ENCODE assay signal across 1 cellular context in the genomic region with DNA sequence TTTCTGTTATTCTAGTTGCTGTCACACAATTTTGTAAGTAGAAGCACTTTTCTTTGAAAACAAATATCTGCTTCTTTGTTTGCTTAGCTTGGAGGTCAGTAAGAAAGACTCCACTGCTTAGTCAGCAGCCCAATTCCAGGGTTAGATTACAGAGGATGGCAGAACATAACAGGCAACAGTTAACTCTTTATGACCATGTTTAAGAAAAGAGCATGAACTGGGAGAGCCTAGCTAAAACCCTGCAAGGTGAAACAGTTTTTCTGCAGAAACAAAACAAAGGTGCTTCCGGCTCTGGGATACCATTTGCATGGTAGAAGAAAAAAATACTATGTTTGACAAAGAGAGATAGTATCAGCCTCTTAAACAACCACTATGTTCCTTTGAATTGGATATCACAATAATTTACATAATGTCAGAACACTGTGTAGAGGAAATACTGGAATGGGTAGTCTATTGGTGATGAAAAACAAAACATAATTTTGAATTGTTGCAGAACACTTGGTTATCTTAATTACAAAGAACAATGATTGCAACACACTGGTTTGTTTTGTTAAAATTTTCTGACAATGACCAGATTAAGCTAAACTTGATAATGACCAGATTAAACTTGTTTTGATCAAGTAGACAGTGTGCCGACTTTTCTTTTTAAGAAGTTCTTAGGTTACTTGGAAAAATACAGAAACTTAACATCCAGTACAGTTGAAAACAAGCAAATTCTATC.
TF ChIP-seq lines count a peak whose summit lies in the region.

No MANE protein-coding gene starts in this region.

TF ChIP-seq in GM23338, 12 proteins besides CTCF, POLR2A, EP300 and RAD21 (continued from another document):
- TF ChIP-seq, protein P1, sequence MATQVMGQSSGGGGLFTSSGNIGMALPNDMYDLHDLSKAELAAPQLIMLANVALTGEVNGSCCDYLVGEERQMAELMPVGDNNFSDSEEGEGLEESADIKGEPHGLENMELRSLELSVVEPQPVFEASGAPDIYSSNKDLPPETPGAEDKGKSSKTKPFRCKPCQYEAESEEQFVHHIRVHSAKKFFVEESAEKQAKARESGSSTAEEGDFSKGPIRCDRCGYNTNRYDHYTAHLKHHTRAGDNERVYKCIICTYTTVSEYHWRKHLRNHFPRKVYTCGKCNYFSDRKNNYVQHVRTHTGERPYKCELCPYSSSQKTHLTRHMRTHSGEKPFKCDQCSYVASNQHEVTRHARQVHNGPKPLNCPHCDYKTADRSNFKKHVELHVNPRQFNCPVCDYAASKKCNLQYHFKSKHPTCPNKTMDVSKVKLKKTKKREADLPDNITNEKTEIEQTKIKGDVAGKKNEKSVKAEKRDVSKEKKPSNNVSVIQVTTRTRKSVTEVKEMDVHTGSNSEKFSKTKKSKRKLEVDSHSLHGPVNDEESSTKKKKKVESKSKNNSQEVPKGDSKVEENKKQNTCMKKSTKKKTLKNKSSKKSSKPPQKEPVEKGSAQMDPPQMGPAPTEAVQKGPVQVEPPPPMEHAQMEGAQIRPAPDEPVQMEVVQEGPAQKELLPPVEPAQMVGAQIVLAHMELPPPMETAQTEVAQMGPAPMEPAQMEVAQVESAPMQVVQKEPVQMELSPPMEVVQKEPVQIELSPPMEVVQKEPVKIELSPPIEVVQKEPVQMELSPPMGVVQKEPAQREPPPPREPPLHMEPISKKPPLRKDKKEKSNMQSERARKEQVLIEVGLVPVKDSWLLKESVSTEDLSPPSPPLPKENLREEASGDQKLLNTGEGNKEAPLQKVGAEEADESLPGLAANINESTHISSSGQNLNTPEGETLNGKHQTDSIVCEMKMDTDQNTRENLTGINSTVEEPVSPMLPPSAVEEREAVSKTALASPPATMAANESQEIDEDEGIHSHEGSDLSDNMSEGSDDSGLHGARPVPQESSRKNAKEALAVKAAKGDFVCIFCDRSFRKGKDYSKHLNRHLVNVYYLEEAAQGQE (IDR thresholded peaks at IDR 0.05; ENCODE audit: unreplicated experiment), result no peak
- TF ChIP-seq ZNF331 (CRISPR knock-in tag; IDR thresholded peaks at IDR 0.05; ENCODE audit: low read depth), result no peak
- TF ChIP-seq, protein P2, sequence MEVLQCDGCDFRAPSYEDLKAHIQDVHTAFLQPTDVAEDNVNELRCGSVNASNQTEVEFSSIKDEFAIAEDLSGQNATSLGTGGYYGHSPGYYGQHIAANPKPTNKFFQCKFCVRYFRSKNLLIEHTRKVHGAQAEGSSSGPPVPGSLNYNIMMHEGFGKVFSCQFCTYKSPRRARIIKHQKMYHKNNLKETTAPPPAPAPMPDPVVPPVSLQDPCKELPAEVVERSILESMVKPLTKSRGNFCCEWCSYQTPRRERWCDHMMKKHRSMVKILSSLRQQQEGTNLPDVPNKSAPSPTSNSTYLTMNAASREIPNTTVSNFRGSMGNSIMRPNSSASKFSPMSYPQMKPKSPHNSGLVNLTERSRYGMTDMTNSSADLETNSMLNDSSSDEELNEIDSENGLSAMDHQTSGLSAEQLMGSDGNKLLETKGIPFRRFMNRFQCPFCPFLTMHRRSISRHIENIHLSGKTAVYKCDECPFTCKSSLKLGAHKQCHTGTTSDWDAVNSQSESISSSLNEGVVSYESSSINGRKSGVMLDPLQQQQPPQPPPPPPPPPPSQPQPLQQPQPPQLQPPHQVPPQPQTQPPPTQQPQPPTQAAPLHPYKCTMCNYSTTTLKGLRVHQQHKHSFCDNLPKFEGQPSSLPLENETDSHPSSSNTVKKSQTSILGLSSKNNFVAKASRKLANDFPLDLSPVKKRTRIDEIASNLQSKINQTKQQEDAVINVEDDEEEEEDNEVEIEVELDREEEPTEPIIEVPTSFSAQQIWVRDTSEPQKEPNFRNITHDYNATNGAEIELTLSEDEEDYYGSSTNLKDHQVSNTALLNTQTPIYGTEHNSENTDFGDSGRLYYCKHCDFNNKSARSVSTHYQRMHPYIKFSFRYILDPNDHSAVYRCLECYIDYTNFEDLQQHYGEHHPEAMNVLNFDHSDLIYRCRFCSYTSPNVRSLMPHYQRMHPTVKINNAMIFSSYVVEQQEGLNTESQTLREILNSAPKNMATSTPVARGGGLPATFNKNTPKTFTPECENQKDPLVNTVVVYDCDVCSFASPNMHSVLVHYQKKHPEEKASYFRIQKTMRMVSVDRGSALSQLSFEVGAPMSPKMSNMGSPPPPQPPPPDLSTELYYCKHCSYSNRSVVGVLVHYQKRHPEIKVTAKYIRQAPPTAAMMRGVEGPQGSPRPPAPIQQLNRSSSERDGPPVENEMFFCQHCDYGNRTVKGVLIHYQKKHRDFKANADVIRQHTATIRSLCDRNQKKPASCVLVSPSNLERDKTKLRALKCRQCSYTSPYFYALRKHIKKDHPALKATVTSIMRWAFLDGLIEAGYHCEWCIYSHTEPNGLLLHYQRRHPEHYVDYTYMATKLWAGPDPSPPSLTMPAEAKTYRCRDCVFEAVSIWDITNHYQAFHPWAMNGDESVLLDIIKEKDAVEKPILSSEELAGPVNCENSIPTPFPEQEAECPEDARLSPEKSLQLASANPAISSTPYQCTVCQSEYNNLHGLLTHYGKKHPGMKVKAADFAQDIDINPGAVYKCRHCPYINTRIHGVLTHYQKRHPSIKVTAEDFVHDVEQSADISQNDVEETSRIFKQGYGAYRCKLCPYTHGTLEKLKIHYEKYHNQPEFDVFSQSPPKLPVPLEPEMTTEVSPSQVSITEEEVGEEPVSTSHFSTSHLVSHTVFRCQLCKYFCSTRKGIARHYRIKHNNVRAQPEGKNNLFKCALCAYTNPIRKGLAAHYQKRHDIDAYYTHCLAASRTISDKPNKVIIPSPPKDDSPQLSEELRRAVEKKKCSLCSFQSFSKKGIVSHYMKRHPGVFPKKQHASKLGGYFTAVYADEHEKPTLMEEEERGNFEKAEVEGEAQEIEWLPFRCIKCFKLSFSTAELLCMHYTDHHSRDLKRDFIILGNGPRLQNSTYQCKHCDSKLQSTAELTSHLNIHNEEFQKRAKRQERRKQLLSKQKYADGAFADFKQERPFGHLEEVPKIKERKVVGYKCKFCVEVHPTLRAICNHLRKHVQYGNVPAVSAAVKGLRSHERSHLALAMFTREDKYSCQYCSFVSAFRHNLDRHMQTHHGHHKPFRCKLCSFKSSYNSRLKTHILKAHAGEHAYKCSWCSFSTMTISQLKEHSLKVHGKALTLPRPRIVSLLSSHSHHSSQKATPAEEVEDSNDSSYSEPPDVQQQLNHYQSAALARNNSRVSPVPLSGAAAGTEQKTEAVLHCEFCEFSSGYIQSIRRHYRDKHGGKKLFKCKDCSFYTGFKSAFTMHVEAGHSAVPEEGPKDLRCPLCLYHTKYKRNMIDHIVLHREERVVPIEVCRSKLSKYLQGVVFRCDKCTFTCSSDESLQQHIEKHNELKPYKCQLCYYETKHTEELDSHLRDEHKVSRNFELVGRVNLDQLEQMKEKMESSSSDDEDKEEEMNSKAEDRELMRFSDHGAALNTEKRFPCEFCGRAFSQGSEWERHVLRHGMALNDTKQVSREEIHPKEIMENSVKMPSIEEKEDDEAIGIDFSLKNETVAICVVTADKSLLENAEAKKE (CRISPR knock-in tag; IDR thresholded peaks at IDR 0.05), result 0 out of 2 replicates have a peak, but pooled peaks have one; percentile 2
